ENCODE assay signal across 2 cellular contexts in the genomic region with DNA sequence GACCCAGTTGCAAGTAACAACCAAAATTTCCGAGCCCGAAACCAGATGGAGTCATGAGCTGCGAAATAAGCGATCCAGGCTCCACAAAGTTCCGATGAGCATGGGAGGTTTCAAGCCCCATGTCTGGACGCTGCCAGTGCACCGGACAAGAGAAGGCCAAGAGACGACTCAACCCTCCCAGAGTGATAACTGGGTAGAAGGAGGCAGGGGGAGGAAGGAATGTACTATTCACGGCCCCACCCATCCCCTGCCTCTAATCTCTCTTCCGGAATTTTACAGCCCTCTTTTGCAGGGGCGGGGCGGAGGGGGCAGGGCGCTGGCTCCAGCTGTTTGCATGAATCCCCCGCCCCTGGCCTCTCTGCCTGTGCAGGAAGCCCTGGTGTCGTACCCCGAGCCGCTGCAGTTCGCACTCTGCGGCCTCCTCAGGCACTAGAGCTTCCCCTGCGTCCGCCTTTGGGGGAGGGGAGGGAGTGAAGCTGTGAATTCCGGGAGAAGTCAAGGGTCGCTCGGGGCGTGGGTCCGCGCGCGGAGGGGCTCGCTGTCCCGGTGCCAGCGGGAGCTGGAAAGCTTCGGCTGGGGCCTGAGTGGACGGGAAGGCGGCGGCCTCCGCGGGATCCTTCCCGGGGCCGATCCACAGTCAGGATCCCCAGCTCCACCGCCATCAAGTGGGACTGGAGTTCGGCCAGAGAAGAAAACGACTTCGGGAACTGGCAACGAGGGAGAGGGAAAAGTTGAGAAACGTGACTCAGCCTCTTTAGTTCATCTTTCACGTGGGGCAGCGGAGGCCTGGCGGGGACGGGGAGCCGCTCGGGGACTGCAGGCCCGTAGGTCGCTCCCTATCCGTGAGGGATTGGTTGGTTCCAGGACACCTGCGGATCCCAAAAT.
TF ChIP-seq lines count a peak whose summit lies in the region.

No MANE protein-coding gene starts in this region.

TF ChIP-seq in IMR-90, 13 proteins besides CTCF, POLR2A, EP300 and RAD21:
- no peak for TF ChIP-seq CHD1 (IDR thresholded peaks at IDR 0.05; ENCODE audit: low read depth, low read length)
- TF ChIP-seq CEBPB (IDR thresholded peaks at IDR 0.05; ENCODE audit: low read depth, low read length) = no peak; the same call in 1 of the 2 replicates
- TF ChIP-seq SMC3 (IDR thresholded peaks at IDR 0.05; ENCODE audit: low read depth, low read length) = no peak
- peak; percentile 90 for TF ChIP-seq BHLHE40 (IDR thresholded peaks at IDR 0.05; ENCODE audit: low read depth, low read length)
- TF ChIP-seq MAZ (IDR thresholded peaks at IDR 0.05; ENCODE audit: borderline replicate concordance, low read depth, low read length) = peak; percentile 54; the same call in 1 of the 2 replicates
- TF ChIP-seq ELK1 (IDR thresholded peaks at IDR 0.05; ENCODE audit: borderline replicate concordance, low read depth, low read length) = no peak
- TF ChIP-seq FOS (IDR thresholded peaks at IDR 0.05; ENCODE audit: low read depth, low read length) = no peak; the same call in 1 of the 2 replicates
- TF ChIP-seq NFE2L2 (IDR thresholded peaks at IDR 0.05; ENCODE audit: low read depth, low read length) = peak; percentile 78
- TF ChIP-seq, protein P1, sequence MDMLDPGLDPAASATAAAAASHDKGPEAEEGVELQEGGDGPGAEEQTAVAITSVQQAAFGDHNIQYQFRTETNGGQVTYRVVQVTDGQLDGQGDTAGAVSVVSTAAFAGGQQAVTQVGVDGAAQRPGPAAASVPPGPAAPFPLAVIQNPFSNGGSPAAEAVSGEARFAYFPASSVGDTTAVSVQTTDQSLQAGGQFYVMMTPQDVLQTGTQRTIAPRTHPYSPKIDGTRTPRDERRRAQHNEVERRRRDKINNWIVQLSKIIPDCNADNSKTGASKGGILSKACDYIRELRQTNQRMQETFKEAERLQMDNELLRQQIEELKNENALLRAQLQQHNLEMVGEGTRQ (IDR thresholded peaks at IDR 0.05; ENCODE audit: low read depth, low read length) = peak; percentile 70
- no peak for TF ChIP-seq MAFK (IDR thresholded peaks at IDR 0.05; ENCODE audit: low read depth, low read length)
- no peak for TF ChIP-seq RFX5 (IDR thresholded peaks at IDR 0.05; ENCODE audit: low read depth, low read length)
- no peak for TF ChIP-seq RCOR1 (IDR thresholded peaks at IDR 0.05; ENCODE audit: insufficient replicate concordance, low read length)
- no peak for TF ChIP-seq MXI1 (IDR thresholded peaks at IDR 0.05; ENCODE audit: borderline replicate concordance, low read depth, low read length)

TF ChIP-seq in HepG2, 621 proteins besides CTCF, POLR2A, EP300 and RAD21 (continues in another document):
- no peak for TF ChIP-seq RFX1 (IDR thresholded peaks at IDR 0.05)
- TF ChIP-seq ZNF749 (CRISPR knock-in tag; IDR thresholded peaks at IDR 0.05; ENCODE audit: borderline replicate concordance) = no peak
- no peak for TF ChIP-seq ATF3 (CRISPR knock-in tag; IDR thresholded peaks at IDR 0.05)
- TF ChIP-seq JDP2 (CRISPR knock-in tag; IDR thresholded peaks at IDR 0.05; ENCODE audit: borderline replicate concordance) = no peak
- TF ChIP-seq ZNF768 (CRISPR knock-in tag; IDR thresholded peaks at IDR 0.05) = peak; percentile 38; the same call in 1 of the 2 replicates
- TF ChIP-seq ADNP (CRISPR knock-in tag; IDR thresholded peaks at IDR 0.05) = no peak
- TF ChIP-seq ZNF569 (CRISPR knock-in tag; IDR thresholded peaks at IDR 0.05; ENCODE audit: borderline replicate concordance) = no peak
- peak; percentile 46; the same call in 1 of the 2 replicates for TF ChIP-seq ZFY (CRISPR knock-in tag; IDR thresholded peaks at IDR 0.05)
- TF ChIP-seq ZNF468 (CRISPR knock-in tag; IDR thresholded peaks at IDR 0.05) = no peak
- no peak for TF ChIP-seq SP1 (IDR thresholded peaks at IDR 0.05)
- TF ChIP-seq SP1 (CRISPR knock-in tag; IDR thresholded peaks at IDR 0.05) = peak; percentile 38; the same call in 1 of the 2 replicates
- TF ChIP-seq, protein P2, sequence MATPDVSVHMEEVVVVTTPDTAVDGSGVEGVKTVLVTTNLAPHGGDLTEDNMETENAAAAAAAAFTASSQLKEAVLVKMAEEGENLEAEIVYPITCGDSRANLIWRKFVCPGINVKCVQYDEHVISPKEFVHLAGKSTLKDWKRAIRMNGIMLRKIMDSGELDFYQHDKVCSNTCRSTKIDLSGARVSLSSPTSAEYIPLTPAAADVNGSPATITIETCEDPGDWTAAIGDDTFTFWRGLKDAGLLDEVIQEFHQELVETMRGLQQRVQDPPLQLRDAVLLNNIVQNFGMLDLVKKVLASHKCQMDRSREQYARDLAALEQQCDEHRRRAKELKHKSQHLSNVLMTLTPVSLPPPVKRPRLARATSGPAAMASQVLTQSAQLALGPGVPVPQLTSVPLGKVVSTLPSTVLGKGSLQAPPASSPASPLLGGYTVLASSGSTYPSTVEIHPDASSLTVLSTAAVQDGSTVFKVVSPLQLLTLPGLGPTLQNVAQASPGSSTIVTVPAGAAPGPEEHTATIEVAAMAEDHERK (CRISPR knock-in tag; IDR thresholded peaks at IDR 0.05; ENCODE audit: low read depth) = no peak
- TF ChIP-seq GLI4 (CRISPR knock-in tag; IDR thresholded peaks at IDR 0.05; ENCODE audit: borderline replicate concordance) = no peak
- TF ChIP-seq HMGA1 (CRISPR knock-in tag; conservative IDR thresholded peaks at IDR 0.05) = no peak
- peak; percentile 44; the same call in 1 of the 2 replicates for TF ChIP-seq ZNF782 (CRISPR knock-in tag; IDR thresholded peaks at IDR 0.05; ENCODE audit: borderline replicate concordance)
- TF ChIP-seq BCL3 (CRISPR knock-in tag; IDR thresholded peaks at IDR 0.05) = no peak
- TF ChIP-seq ZNF703 (CRISPR knock-in tag; IDR thresholded peaks at IDR 0.05; ENCODE audit: borderline replicate concordance) = no peak
- no peak for TF ChIP-seq ZNF879 (CRISPR knock-in tag; IDR thresholded peaks at IDR 0.05)
- TF ChIP-seq MAF1 (CRISPR knock-in tag; IDR thresholded peaks at IDR 0.05; ENCODE audit: borderline replicate concordance) = no peak
- no peak for TF ChIP-seq ZNF652 (CRISPR knock-in tag; IDR thresholded peaks at IDR 0.05; ENCODE audit: borderline replicate concordance, low read depth)
- TF ChIP-seq, protein P3, sequence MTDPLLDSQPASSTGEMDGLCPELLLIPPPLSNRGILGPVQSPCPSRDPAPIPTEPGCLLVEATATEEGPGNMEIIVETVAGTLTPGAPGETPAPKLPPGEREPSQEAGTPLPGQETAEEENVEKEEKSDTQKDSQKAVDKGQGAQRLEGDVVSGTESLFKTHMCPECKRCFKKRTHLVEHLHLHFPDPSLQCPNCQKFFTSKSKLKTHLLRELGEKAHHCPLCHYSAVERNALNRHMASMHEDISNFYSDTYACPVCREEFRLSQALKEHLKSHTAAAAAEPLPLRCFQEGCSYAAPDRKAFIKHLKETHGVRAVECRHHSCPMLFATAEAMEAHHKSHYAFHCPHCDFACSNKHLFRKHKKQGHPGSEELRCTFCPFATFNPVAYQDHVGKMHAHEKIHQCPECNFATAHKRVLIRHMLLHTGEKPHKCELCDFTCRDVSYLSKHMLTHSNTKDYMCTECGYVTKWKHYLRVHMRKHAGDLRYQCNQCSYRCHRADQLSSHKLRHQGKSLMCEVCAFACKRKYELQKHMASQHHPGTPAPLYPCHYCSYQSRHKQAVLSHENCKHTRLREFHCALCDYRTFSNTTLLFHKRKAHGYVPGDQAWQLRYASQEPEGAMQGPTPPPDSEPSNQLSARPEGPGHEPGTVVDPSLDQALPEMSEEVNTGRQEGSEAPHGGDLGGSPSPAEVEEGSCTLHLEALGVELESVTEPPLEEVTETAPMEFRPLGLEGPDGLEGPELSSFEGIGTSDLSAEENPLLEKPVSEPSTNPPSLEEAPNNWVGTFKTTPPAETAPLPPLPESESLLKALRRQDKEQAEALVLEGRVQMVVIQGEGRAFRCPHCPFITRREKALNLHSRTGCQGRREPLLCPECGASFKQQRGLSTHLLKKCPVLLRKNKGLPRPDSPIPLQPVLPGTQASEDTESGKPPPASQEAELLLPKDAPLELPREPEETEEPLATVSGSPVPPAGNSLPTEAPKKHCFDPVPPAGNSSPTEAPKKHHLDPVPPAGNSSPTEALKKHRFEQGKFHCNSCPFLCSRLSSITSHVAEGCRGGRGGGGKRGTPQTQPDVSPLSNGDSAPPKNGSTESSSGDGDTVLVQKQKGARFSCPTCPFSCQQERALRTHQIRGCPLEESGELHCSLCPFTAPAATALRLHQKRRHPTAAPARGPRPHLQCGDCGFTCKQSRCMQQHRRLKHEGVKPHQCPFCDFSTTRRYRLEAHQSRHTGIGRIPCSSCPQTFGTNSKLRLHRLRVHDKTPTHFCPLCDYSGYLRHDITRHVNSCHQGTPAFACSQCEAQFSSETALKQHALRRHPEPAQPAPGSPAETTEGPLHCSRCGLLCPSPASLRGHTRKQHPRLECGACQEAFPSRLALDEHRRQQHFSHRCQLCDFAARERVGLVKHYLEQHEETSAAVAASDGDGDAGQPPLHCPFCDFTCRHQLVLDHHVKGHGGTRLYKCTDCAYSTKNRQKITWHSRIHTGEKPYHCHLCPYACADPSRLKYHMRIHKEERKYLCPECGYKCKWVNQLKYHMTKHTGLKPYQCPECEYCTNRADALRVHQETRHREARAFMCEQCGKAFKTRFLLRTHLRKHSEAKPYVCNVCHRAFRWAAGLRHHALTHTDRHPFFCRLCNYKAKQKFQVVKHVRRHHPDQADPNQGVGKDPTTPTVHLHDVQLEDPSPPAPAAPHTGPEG (CRISPR knock-in tag; IDR thresholded peaks at IDR 0.05) = no peak
- TF ChIP-seq PCBP1 (IDR thresholded peaks at IDR 0.05; ENCODE audit: borderline replicate concordance, low read depth, low read length) = no peak
- peak; percentile 36; the same call in 1 of the 2 replicates for TF ChIP-seq TAF1 (CRISPR knock-in tag; IDR thresholded peaks at IDR 0.05)
- no peak for TF ChIP-seq ZNF770 (CRISPR knock-in tag; IDR thresholded peaks at IDR 0.05)
- TF ChIP-seq EZH2 (conservative IDR thresholded peaks at IDR 0.05; ENCODE audit: low read depth, low read length) = no peak
- no peak for TF ChIP-seq CENPT (CRISPR knock-in tag; IDR thresholded peaks at IDR 0.05; ENCODE audit: low read depth)
- no peak for TF ChIP-seq ZNF34 (CRISPR knock-in tag; IDR thresholded peaks at IDR 0.05; ENCODE audit: borderline replicate concordance)
- TF ChIP-seq MYC (CRISPR knock-in tag; IDR thresholded peaks at IDR 0.05; ENCODE audit: borderline replicate concordance) = no peak
- peak; percentile 33; the same call in 1 of the 2 replicates for TF ChIP-seq IRF2 (CRISPR knock-in tag; IDR thresholded peaks at IDR 0.05)
- TF ChIP-seq PPARG (CRISPR knock-in tag; conservative IDR thresholded peaks at IDR 0.05) = no peak
- TF ChIP-seq NAIF1 (CRISPR knock-in tag; IDR thresholded peaks at IDR 0.05; ENCODE audit: borderline replicate concordance) = no peak
- TF ChIP-seq PRDM4 (CRISPR knock-in tag; IDR thresholded peaks at IDR 0.05; ENCODE audit: borderline replicate concordance) = no peak
- no peak for TF ChIP-seq ZNF296 (CRISPR knock-in tag; conservative IDR thresholded peaks at IDR 0.05)
- no peak for TF ChIP-seq ZNF274 (CRISPR knock-in tag; IDR thresholded peaks at IDR 0.05)
- no peak for TF ChIP-seq ZNF761 (CRISPR knock-in tag; conservative IDR thresholded peaks at IDR 0.05)
- no peak for TF ChIP-seq FLYWCH1 (CRISPR knock-in tag; IDR thresholded peaks at IDR 0.05)
- TF ChIP-seq ZNF564 (CRISPR knock-in tag; IDR thresholded peaks at IDR 0.05) = no peak
- TF ChIP-seq PITX1 (CRISPR knock-in tag; IDR thresholded peaks at IDR 0.05) = peak; percentile 43; the same call in 1 of the 2 replicates
- peak; percentile 59; the same call in 1 of the 2 replicates for TF ChIP-seq GABPB1 (CRISPR knock-in tag; IDR thresholded peaks at IDR 0.05)
